18 cellular contexts compared by ENCODE assay signal in the genomic region with DNA sequence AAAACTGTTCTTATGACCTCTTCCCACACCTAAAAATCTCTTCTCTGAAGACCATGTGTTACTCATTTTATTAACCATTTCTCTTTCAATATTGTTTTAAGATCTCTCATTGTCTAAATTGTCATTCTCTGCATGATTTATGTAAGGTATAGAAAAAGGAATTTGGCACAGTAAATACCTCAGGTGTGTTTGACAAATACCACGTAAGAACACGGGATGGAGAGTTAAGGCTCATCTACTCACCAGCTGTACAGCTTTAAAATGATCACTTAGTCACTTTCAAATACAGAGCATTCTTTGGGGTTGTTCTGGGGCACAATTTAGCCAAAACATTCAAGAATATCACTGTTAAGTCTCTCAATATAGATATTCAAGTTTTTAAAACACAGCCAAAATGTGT.
A peak's percentile ranks its signal among the peaks of the same experiment; 100 is the strongest.
DNase-seq lines count a peak whose midpoint lies in the region; ATAC-seq and TF ChIP-seq lines count a peak whose summit lies in the region.
"Had no signal": no experiment of that assay in that cellular context is flagged by ENCODE, and none has a peak within 500 bp of the region (broad histone marks: within the 10 kb centered on the region; RNA-seq: fewer than 3 reads in every experiment).

No MANE protein-coding gene starts in this region.

- 0% methylated on average over 2 of the region's 2 CpGs for WGBS in mammary epithelial cell (ENCODE audit: low coverage, missing lambda C conversion rate)
- 80 to 94% methylated on average over 2 of the region's 2 CpGs for WGBS in endodermal cell (ENCODE audit: insufficient coverage in 1 of 2, insufficient read length in 1 of 2), 2 experiments

- H3K27ac ChIP-seq in PC-9, result no peak overlapping the region
- H3K27ac ChIP-seq in mammary epithelial cell (ENCODE audit: insufficient read depth, low read depth, low read length), result no peak overlapping the region
- no peak overlapping the region for H3K27ac ChIP-seq in endodermal cell (ENCODE audit: low read depth, low read length)
- H3K27ac ChIP-seq in lower lobe of right lung, result no peak overlapping the region
- H3K27ac ChIP-seq: A549, BLaER1 had no signal

- H3K36me3 Mint-ChIP-seq in Caco-2 (ENCODE audit: insufficient read depth, unreplicated experiment), result peaks cover 8% of the 10 kb centered on the region
- no peaks in the 10 kb centered on the region for H3K36me3 Mint-ChIP-seq in endodermal cell (ENCODE audit: low read depth)
- H3K36me3 Mint-ChIP-seq: CD8-positive, alpha-beta T cell had no signal

- H3K79me2 ChIP-seq in PC-9 (ENCODE audit: low read depth) (no peaks in the 10 kb centered on the region), mammary epithelial cell (ENCODE audit: insufficient read depth, low read length) (no peaks in the 10 kb centered on the region)

- peaks cover 17% of the 10 kb centered on the region for H3K9me3 Mint-ChIP-seq in Caco-2 (ENCODE audit: unreplicated experiment)
- peaks cover 20% of the 10 kb centered on the region for H3K9me3 Mint-ChIP-seq in endodermal cell
- H3K9me3 Mint-ChIP-seq: CD8-positive, alpha-beta T cell had no signal

- H3K27me3 ChIP-seq in Caco-2 (replicated peaks; ENCODE audit: control insufficient read depth, insufficient read depth, low read length) (no peaks in the 10 kb centered on the region), PC-9 (ENCODE audit: insufficient read depth, low read depth) (no peaks in the 10 kb centered on the region), mammary epithelial cell (ENCODE audit: insufficient read depth, low read length) (no peaks in the 10 kb centered on the region), endodermal cell (ENCODE audit: control insufficient read depth, insufficient read depth, low read length, poor library complexity, severe bottlenecking) (no peaks in the 10 kb centered on the region), lower lobe of right lung (ENCODE audit: low read depth) (no peaks in the 10 kb centered on the region)
- H3K27me3 ChIP-seq: BLaER1 had no signal

- POLR2A ChIA-PET in Caco-2 (lab: Charles Lee) (interaction anchor here (1.3 kb wide), 1 partner anchor 13 kb away, joined by 4 read pairs; no protein-coding TSS in a partner anchor), PC-9 (lab: Charles Lee; ENCODE audit: unreplicated experiment) (no interaction called here)

- H3K4me1 ChIP-seq in Caco-2 (peaks cover 6% of the 10 kb centered on the region), PC-9 (replicated peaks; ENCODE audit: insufficient read depth) (no peaks in the 10 kb centered on the region), mammary epithelial cell (ENCODE audit: insufficient read depth, low read length) (peaks cover 3% of the 10 kb centered on the region), mucosa of descending colon (ENCODE audit: low read depth) (no peaks in the 10 kb centered on the region), endodermal cell (ENCODE audit: control insufficient read depth, insufficient read depth, low read length) (no peaks in the 10 kb centered on the region), lower lobe of right lung (no peaks in the 10 kb centered on the region)
- H3K4me1 ChIP-seq: A549, BLaER1 had no signal

- no TSS peak for BruUV-seq in Caco-2 (replicated peaks; lab: Mats Ljungman, UMichigan)
- BruUV-seq in PC-9 (replicated peaks; lab: Mats Ljungman, UMichigan), result no TSS peak
- BruUV-seq in mammary epithelial cell (replicated peaks; lab: Mats Ljungman, UMichigan), result no TSS peak

- no peak overlapping the region for H3K4me3 ChIP-seq in Caco-2 (ENCODE audit: low read depth, low read length)
- no peak overlapping the region for H3K4me3 ChIP-seq in PC-9
- peak overlapping the region in 2 of 3 experiments; percentile 10 to 35 for H3K4me3 ChIP-seq in mammary epithelial cell (replicated peaks in 1 of 3; ENCODE audit: insufficient read depth in 1 of 3, low read depth in 2 of 3, low read length in 3 of 3)
- no peak overlapping the region for H3K4me3 ChIP-seq in mucosa of descending colon
- no peak overlapping the region for H3K4me3 ChIP-seq in endodermal cell (ENCODE audit: low read length)
- H3K4me3 ChIP-seq in lower lobe of right lung, result no peak overlapping the region
- H3K4me3 ChIP-seq: A549, BLaER1 had no signal

- H3K27me3 Mint-ChIP-seq in Caco-2 (ENCODE audit: insufficient read depth, unreplicated experiment) (no peaks in the 10 kb centered on the region), endodermal cell (ENCODE audit: insufficient read depth) (no peaks in the 10 kb centered on the region)

- peak; percentile 25 for ATAC-seq in mucosa of descending colon
- ATAC-seq in lower lobe of right lung, result no peak
- ATAC-seq: A549; CD8-positive, alpha-beta T cell; HCT116; Right ventricle myocardium inferior had no signal

- H3K4me3 Mint-ChIP-seq in Caco-2 (ENCODE audit: unreplicated experiment), result peak overlapping the region; percentile 45
- no peak overlapping the region for H3K4me3 Mint-ChIP-seq in endodermal cell
- H3K4me3 Mint-ChIP-seq: CD8-positive, alpha-beta T cell had no signal

- 0 out of 2 replicates have a peak, but pooled peaks cover 4% of the 10 kb centered on the region for H3K9me2 ChIP-seq in PC-9 (ENCODE audit: insufficient read depth)

- H3K9me3 ChIP-seq in Caco-2 (no peaks in the 10 kb centered on the region), PC-9 (ENCODE audit: insufficient read depth, low read depth) (no peaks in the 10 kb centered on the region), mammary epithelial cell (replicated peaks; ENCODE audit: insufficient read depth, low read length) (no peaks in the 10 kb centered on the region), mucosa of descending colon (no peaks in the 10 kb centered on the region), endodermal cell (ENCODE audit: control insufficient read depth, low read length) (peaks cover 4% of the 10 kb centered on the region), lower lobe of right lung (no peaks in the 10 kb centered on the region)

- no peak overlapping the region for H3K9ac ChIP-seq in mammary epithelial cell (ENCODE audit: insufficient read depth, low read length)
- H3K9ac ChIP-seq in endodermal cell (ENCODE audit: extremely low read depth, low read length, poor library complexity, severe bottlenecking), result no peak overlapping the region
- H3K9ac ChIP-seq: BLaER1 had no signal

- dilution Hi-C loops in mammary epithelial cell (cut with HindIII; ENCODE audit: low sequenced_read_pairs), result no loop called here

- H3K4me1 Mint-ChIP-seq in Caco-2 (ENCODE audit: low read depth, unreplicated experiment), result peaks cover 30% of the 10 kb centered on the region
- no peaks in the 10 kb centered on the region for H3K4me1 Mint-ChIP-seq in endodermal cell

- H3K27ac Mint-ChIP-seq in Caco-2 (ENCODE audit: unreplicated experiment) (peak overlapping the region; percentile 65), endodermal cell (no peak overlapping the region)
- H3K27ac Mint-ChIP-seq: CD8-positive, alpha-beta T cell had no signal

- CTCF ChIA-PET in Caco-2 (lab: Charles Lee), result no interaction called here
- CTCF ChIA-PET in PC-9 (lab: Charles Lee), result no interaction called here
- CTCF ChIA-PET in mammary epithelial cell (lab: Charles Lee; ENCODE audit: low non-redundant PET), result no interaction called here

- no peaks in the 10 kb centered on the region for H3F3A ChIP-seq in PC-9 (ENCODE audit: insufficient read depth, low read depth)

- intact Hi-C loops in Caco-2 (cut with micrococcal nuclease; ENCODE audit: unreplicated experiment), result loop anchor here (1.0 to 2.0 kb wide), 3 partner anchors 14 to 54 kb away; no protein-coding TSS in a partner anchor
- intact Hi-C loops in PC-9 (cut with micrococcal nuclease; ENCODE audit: unreplicated experiment), result no loop called here
- intact Hi-C loops in mammary epithelial cell (cut with micrococcal nuclease), result no loop called here
- intact Hi-C loops in mucosa of descending colon (cut with DNase I, micrococcal nuclease), result no loop called here
- intact Hi-C loops in lower lobe of right lung (cut with DNase I), result no loop called here

- in situ Hi-C loops in mammary epithelial cell (cut with MboI; ENCODE audit: low sequenced_read_pairs in 2 of 2), result no loop called here

- no peaks in the 10 kb centered on the region for H4K20me1 ChIP-seq in PC-9 (ENCODE audit: insufficient read depth)
- no peaks in the 10 kb centered on the region for H4K20me1 ChIP-seq in mammary epithelial cell (ENCODE audit: insufficient read depth, low read length)
- H4K20me1 ChIP-seq: BLaER1 had no signal

- no peak overlapping the region for H2AFZ ChIP-seq in PC-9
- peak overlapping the region; percentile 80 for H2AFZ ChIP-seq in mammary epithelial cell (ENCODE audit: low read depth, low read length)

- 0 out of 2 replicates have a peak overlapping the region, but pooled peaks have one; percentile 4 for H3K4me2 ChIP-seq in PC-9
- peak overlapping the region; percentile 70 for H3K4me2 ChIP-seq in mammary epithelial cell (ENCODE audit: insufficient read depth, low read depth, low read length)
- H3K4me2 ChIP-seq: A549, BLaER1 had no signal

- TF ChIP-seq CTCF in Caco-2 (IDR thresholded peaks at IDR 0.05; ENCODE audit: insufficient read depth in 1 of 2, low read depth in 1 of 2, low read length in 1 of 2, severe bottlenecking in 1 of 2, unreplicated experiment in 1 of 2), result no peak
- no peak for TF ChIP-seq CTCF in PC-9 (conservative IDR thresholded peaks at IDR 0.05)
- TF ChIP-seq CTCF in mammary epithelial cell (conservative IDR thresholded peaks at IDR 0.05 in 1 of 2, IDR thresholded peaks at IDR 0.05 in 1 of 2; ENCODE audit: extremely low read depth in 1 of 2, insufficient read depth in 1 of 2, low read depth in 1 of 2, low read length in 2 of 2), result no peak
- TF ChIP-seq CTCF in mucosa of descending colon (IDR thresholded peaks at IDR 0.05), result no peak
- no peak for TF ChIP-seq CTCF in endodermal cell (conservative IDR thresholded peaks at IDR 0.05)
- TF ChIP-seq CTCF in lower lobe of right lung (IDR thresholded peaks at IDR 0.05), result no peak

- H3K36me3 ChIP-seq in Caco-2 (ENCODE audit: control insufficient read depth, insufficient read depth, low read length) (no peaks in the 10 kb centered on the region), PC-9 (ENCODE audit: low read depth) (no peaks in the 10 kb centered on the region), mammary epithelial cell (ENCODE audit: insufficient read depth, low read length) (no peaks in the 10 kb centered on the region), mucosa of descending colon (ENCODE audit: low read depth) (no peaks in the 10 kb centered on the region), endodermal cell (ENCODE audit: control insufficient read depth, insufficient read depth, low read length) (no peaks in the 10 kb centered on the region), lower lobe of right lung (no peaks in the 10 kb centered on the region)
- H3K36me3 ChIP-seq: BLaER1 had no signal

- peak in 1 of 2 experiments; percentile 33 for DNase-seq in Caco-2
- no peak for DNase-seq in PC-9
- DNase-seq in mammary epithelial cell, result no peak
- DNase-seq in mucosa of descending colon, result no peak
- DNase-seq in endodermal cell, result no peak
- no peak for DNase-seq in RKO (ENCODE audit: low spot score)
- DNase-seq in lower lobe of right lung, result no peak
- DNase-seq: CD8-positive, alpha-beta T cell; GOT3; NCI-H1105 treated with DMSO at 0.1 percent for 48 hours; NCI-H1694; NCI-H2081 treated with DMSO at 0.1 percent for 48 hours; NCI-H510A; NCI-H774 had no signal

Comparison
In these comparisons a context has a peak if more than half of its experiments do, and no peak if none do; other contexts are left out.
1. H3K4me3 ChIP-seq: peak in mammary epithelial cell (2 of 3); none in Caco-2 (single experiment), PC-9 (single experiment), mucosa of descending colon (single experiment), endodermal cell (single experiment) and lower lobe of right lung (single experiment).